17 cellular contexts compared by ENCODE assay signal in genomic region chr6:4814212-4814611, GRCh38. TPM values are rescaled to one million over a fixed set of nuclear protein-coding genes. Genes with fewer than 3 reads are reported as not detected.
DNase-seq lines count a peak whose midpoint lies in the region; ATAC-seq and TF ChIP-seq lines count a peak whose summit lies in the region.
"Had no signal": no experiment of that assay in that cellular context is flagged by ENCODE, and none has a peak within 500 bp of the region (broad histone marks: within the 10 kb centered on the region; RNA-seq: fewer than 3 reads in every experiment).

No MANE protein-coding gene starts in this region.

- no peak for TF ChIP-seq CTCF in hepatocyte (IDR thresholded peaks at IDR 0.05; ENCODE audit: poor library complexity)

- no peaks in the 10 kb centered on the region for H3K9me2 ChIP-seq in hepatocyte (replicated peaks; ENCODE audit: insufficient read depth)

- no peak overlapping the region for H2AFZ ChIP-seq in hepatocyte

- H3K27ac ChIP-seq in hepatocyte, result no peak overlapping the region
- H3K27ac ChIP-seq: colonic mucosa, neutrophil had no signal

- ATAC-seq in GM19463 (IDR thresholded peaks at IDR 0.05; ENCODE audit: unreplicated experiment) (peak; percentile 78), HG02943 (IDR thresholded peaks at IDR 0.05; ENCODE audit: low read depth, unreplicated experiment) (peak; percentile 66), GM19397 (IDR thresholded peaks at IDR 0.05; ENCODE audit: unreplicated experiment) (no peak), GM21390 (IDR thresholded peaks at IDR 0.05; ENCODE audit: unreplicated experiment) (no peak)
- ATAC-seq: activated T-cell treated with anti-CD3 and anti-CD28 coated beads, Interleukin-2, amount 50 U/mL, for 72 hours; left colon had no signal

- peaks cover 5% of the 10 kb centered on the region for H3K4me1 ChIP-seq in hepatocyte (ENCODE audit: insufficient read depth)
- H3K4me1 ChIP-seq: colonic mucosa had no signal

- peaks cover 98% of the 10 kb centered on the region for H3K79me2 ChIP-seq in hepatocyte

- H3K9me3 ChIP-seq in hepatocyte (ENCODE audit: low read depth), result no peaks in the 10 kb centered on the region
- H3K9me3 ChIP-seq: colonic mucosa, neutrophil had no signal

- H3K27me3 ChIP-seq in hepatocyte, result no peaks in the 10 kb centered on the region
- H3K27me3 ChIP-seq: colonic mucosa, neutrophil had no signal

- H3K4me2 ChIP-seq in hepatocyte, result no peak overlapping the region

- H4K20me1 ChIP-seq in hepatocyte (ENCODE audit: insufficient read depth, poor library complexity, severe bottlenecking), result peaks cover 55% of the 10 kb centered on the region

- DNase-seq in RPMI8226 (peak; percentile 40), NCI-H748 treated with DMSO at 0.1 percent for 48 hours (lab: John Stamatoyannopoulos, UW) (no peak), hepatocyte (ENCODE audit: low spot score) (no peak)
- DNase-seq: activated CD4-positive, alpha-beta T cell treated with anti-CD3 and anti-CD28 coated beads, Interleukin-2, amount 50 U/mL, for 4 hours; activated T-cell treated with anti-CD3 and anti-CD28 coated beads, Interleukin-2, amount 50 U/mL, for 72 hours; colonic mucosa; DMS53; Kasumi-1; left colon; NCI-H1436; SW 1271 had no signal

- H3K4me3 ChIP-seq in GM08714 (ENCODE audit: low read length), result peak overlapping the region; percentile 21; the same call in 1 of the 2 replicates
- H3K4me3 ChIP-seq in hepatocyte, result no peak overlapping the region
- H3K4me3 ChIP-seq: colonic mucosa had no signal

- no peaks in the 10 kb centered on the region for H3K36me3 ChIP-seq in hepatocyte (replicated peaks; ENCODE audit: insufficient read depth, low read depth)
- H3K36me3 ChIP-seq: colonic mucosa, neutrophil had no signal

RNA-seq across cellular contexts. Expression of gene CDYL, which starts 38.0 kb away (rescaled TPM):
- total RNA-seq in hepatocyte, result 30.4 TPM in 2 replicates
- polyA plus RNA-seq in hepatocyte, result 25.3 and 28.9 TPM in 2 replicates

Comparison
In these comparisons a context has a peak if more than half of its experiments do, and no peak if none do; other contexts are left out.
1. ATAC-seq: peak in GM19463 (single experiment) and HG02943 (single experiment); none in GM19397 (single experiment) and GM21390 (single experiment).